7 cellular contexts compared by ENCODE assay signal in genomic region chr7:144355176-144355822, GRCh38. TPM values are rescaled to one million over a fixed set of nuclear protein-coding genes. Genes with fewer than 3 reads are reported as not detected.
A peak's percentile ranks its signal among the peaks of the same experiment; 100 is the strongest.
DNase-seq lines count a peak whose midpoint lies in the region; ATAC-seq and TF ChIP-seq lines count a peak whose summit lies in the region.
"Not testable (repeated sequence)": the region's sequence is repeated elsewhere in the genome, so short reads cannot be mapped to it uniquely, and the experiment has no call there.

Gene ARHGEF5 (plus strand): TSS chr7:144355402. CDS start chr7:144362670, 7,268 bp downstream.

- H3K4me3 ChIP-seq in PC-3 (ENCODE audit: low read length), result peak within 1 kb of the TSS; percentile 50
- peak within 1 kb of the TSS in 3 of 12 donors; percentile 24 to 36 (median 26) for H3K4me3 ChIP-seq in heart left ventricle

- not testable (repeated sequence) for H3K9ac ChIP-seq in PC-3 (ENCODE audit: low read length)

- H3K9me2 ChIP-seq in PC-3 (replicated peaks; ENCODE audit: low read length), result not testable (repeated sequence)

- not testable (repeated sequence) for H2AFZ ChIP-seq in PC-3 (ENCODE audit: low read length)

- peak within 1 kb of the TSS; percentile 70 for H3K27ac Mint-ChIP-seq in activated naive CD8-positive, alpha-beta T cell
- H3K27ac Mint-ChIP-seq in nephron progenitor cell, result peak within 1 kb of the TSS; percentile 62

- H3K27me3 ChIP-seq in PC-3 (ENCODE audit: low read length); heart left ventricle: not testable (repeated sequence)

- TF ChIP-seq CTCF in PC-3 (conservative IDR thresholded peaks at IDR 0.05; ENCODE audit: low read depth, low read length); heart left ventricle (IDR thresholded peaks at IDR 0.05); nephron progenitor cell (IDR thresholded peaks at IDR 0.05): not testable (repeated sequence)

- not testable (repeated sequence) for H3K9me3 ChIP-seq in PC-3 (ENCODE audit: low read length); heart left ventricle

- H4K20me1 ChIP-seq in PC-3 (ENCODE audit: low read length), result not testable (repeated sequence)

- not testable (repeated sequence) for H3K27me3 Mint-ChIP-seq in activated naive CD8-positive, alpha-beta T cell; nephron progenitor cell (ENCODE audit: low read depth, poor library complexity)

- H3K4me2 ChIP-seq in PC-3 (ENCODE audit: low read length), result peak within 1 kb of the TSS; percentile 51; the same call in 1 of the 2 replicates

- not testable (repeated sequence) for H3K9me3 Mint-ChIP-seq in activated naive CD8-positive, alpha-beta T cell (ENCODE audit: low read depth); nephron progenitor cell

- intact Hi-C loops in PC-3 (cut with micrococcal nuclease); heart left ventricle (cut with DNase I): not testable (repeated sequence)

- H3K4me1 Mint-ChIP-seq in activated naive CD8-positive, alpha-beta T cell (ENCODE audit: low read depth), result peaks cover 13% of the 10 kb centered on the region
- peaks cover 15% of the 10 kb centered on the region for H3K4me1 Mint-ChIP-seq in nephron progenitor cell

- not testable (repeated sequence) for H3F3A ChIP-seq in PC-3 (ENCODE audit: low read length, unreplicated experiment)

- not testable (repeated sequence) for DNase-seq in PC-3, heart left ventricle, nephron progenitor cell

- H3K79me2 ChIP-seq in PC-3 (ENCODE audit: low read length), result not testable (repeated sequence)

- H3K36me3 ChIP-seq in PC-3 (ENCODE audit: low read depth, low read length); heart left ventricle: not testable (repeated sequence)

- BruUV-seq in PC-3 (replicated peaks; lab: Mats Ljungman, UMichigan), result not testable (repeated sequence)

- ATAC-seq in GM18907 (IDR thresholded peaks at IDR 0.05; ENCODE audit: unreplicated experiment) (peak; percentile 83), GM21786 (IDR thresholded peaks at IDR 0.05; ENCODE audit: unreplicated experiment) (peak; percentile 58), HG03095 (IDR thresholded peaks at IDR 0.05; ENCODE audit: unreplicated experiment) (peak; percentile 67), PC-3 (peak; percentile 91), heart left ventricle (peak; percentile 31 to 88 (median 80))

- H3K4me1 ChIP-seq in PC-3 (ENCODE audit: insufficient read depth, low read length); heart left ventricle: not testable (repeated sequence)

- not testable (repeated sequence) for TF ChIP-seq POLR2A in heart left ventricle (IDR thresholded peaks at IDR 0.05)

- not testable (repeated sequence) for H3K36me3 Mint-ChIP-seq in activated naive CD8-positive, alpha-beta T cell; nephron progenitor cell (ENCODE audit: low read depth)

- no CpG with 5 or more reads among the region's 50 CpGs for WGBS in heart left ventricle, 4 donors

- POLR2A ChIA-PET in PC-3 (lab: Charles Lee; ENCODE audit: unreplicated experiment), result not testable (repeated sequence)

- H3K4me3 Mint-ChIP-seq in activated naive CD8-positive, alpha-beta T cell, result peak within 1 kb of the TSS; percentile 86
- peak within 1 kb of the TSS; percentile 90 for H3K4me3 Mint-ChIP-seq in nephron progenitor cell

- H3K27ac ChIP-seq in PC-3 (ENCODE audit: low read length); heart left ventricle: not testable (repeated sequence)

- CTCF ChIA-PET in PC-3 (lab: Charles Lee), result not testable (repeated sequence)

RNA-seq across cellular contexts. Expression of gene ARHGEF5, which starts in this region (rescaled TPM):
- total RNA-seq in PC-3 (2014; rRNA removed) (15.5 and 17.7 TPM in 2 replicates), heart left ventricle (10 to 100 TPM in 1 of 9 donors, 1 to 10 TPM in 5, under 1 TPM in 3; 0.75 to 11.7 (median 1.4) TPM)
- polyA plus RNA-seq in heart left ventricle, result under 1 TPM; 0.53 to 0.58 TPM
